ENCODE assay signal across 1 cellular context in the genomic region with DNA sequence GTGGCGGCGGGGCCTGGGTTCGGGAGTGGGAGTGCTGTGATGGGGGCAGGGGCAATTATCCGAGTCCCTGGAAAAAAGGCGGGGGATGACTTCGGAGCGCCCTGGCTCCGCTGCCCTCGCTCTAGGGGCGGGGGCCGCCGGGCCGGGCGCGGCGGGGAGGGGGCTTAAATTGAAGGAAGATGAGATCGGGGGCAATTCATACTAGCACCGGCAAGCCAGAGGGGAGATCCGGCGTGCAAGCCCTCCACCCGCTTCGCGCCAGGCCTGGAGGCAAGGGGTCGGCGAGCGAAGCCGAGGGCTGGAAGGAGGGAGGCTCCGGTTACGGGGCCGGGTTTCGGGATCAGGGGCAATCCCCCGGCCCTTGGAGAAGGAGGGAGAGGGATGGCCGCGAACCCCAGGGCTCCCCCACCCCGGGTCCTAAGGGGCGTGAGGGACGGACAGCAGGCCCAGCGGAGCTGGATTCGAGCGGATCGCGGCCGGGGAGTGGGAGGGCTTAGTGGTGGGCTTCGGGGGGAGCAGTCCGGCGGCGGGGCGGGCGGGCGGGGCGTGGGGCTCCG.
TF ChIP-seq lines count a peak whose summit lies in the region.

No MANE protein-coding gene starts in this region.

TF ChIP-seq in SK-N-SH, 30 proteins besides CTCF, POLR2A, EP300 and RAD21 (continued from another document):
- TF ChIP-seq, protein P1, sequence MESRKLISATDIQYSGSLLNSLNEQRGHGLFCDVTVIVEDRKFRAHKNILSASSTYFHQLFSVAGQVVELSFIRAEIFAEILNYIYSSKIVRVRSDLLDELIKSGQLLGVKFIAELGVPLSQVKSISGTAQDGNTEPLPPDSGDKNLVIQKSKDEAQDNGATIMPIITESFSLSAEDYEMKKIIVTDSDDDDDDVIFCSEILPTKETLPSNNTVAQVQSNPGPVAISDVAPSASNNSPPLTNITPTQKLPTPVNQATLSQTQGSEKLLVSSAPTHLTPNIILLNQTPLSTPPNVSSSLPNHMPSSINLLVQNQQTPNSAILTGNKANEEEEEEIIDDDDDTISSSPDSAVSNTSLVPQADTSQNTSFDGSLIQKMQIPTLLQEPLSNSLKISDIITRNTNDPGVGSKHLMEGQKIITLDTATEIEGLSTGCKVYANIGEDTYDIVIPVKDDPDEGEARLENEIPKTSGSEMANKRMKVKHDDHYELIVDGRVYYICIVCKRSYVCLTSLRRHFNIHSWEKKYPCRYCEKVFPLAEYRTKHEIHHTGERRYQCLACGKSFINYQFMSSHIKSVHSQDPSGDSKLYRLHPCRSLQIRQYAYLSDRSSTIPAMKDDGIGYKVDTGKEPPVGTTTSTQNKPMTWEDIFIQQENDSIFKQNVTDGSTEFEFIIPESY (IDR thresholded peaks at IDR 0.05; ENCODE audit: borderline replicate concordance, low read depth) = no peak
- TF ChIP-seq NRF1 (IDR thresholded peaks at IDR 0.05; ENCODE audit: low read depth, low read length) = no peak
- TF ChIP-seq NFIC (IDR thresholded peaks at IDR 0.05; ENCODE audit: borderline replicate concordance) = no peak
- no peak for TF ChIP-seq JUND (IDR thresholded peaks at IDR 0.05)
